Comparison of ENCODE assay signal across 22 cellular contexts in genomic region chr5:172790496-172790889, GRCh38. TPM values are rescaled to one million over a fixed set of nuclear protein-coding genes. Genes with fewer than 3 reads are reported as not detected.
DNase-seq lines count a peak whose midpoint lies in the region; ATAC-seq, FAIRE-seq and TF ChIP-seq lines count a peak whose summit lies in the region.
"Had no signal": no experiment of that assay in that cellular context is flagged by ENCODE, and none has a peak within 500 bp of the region (broad histone marks: within the 10 kb centered on the region; RNA-seq: fewer than 3 reads in every experiment).

No MANE protein-coding gene starts in this region.

- peak overlapping the region; percentile 40 for H2BK15ac ChIP-seq in neuronal stem cell (ENCODE audit: low read length)

- no peak overlapping the region for H2AK5ac ChIP-seq in neuronal stem cell (ENCODE audit: low read depth, low read length)

- no peak for FAIRE-seq in K562 (lab: Jason Lieb, UNC)
- FAIRE-seq: pancreas had no signal

- no peak overlapping the region for H2BK12ac ChIP-seq in neuronal stem cell (ENCODE audit: low read length)

- no peak overlapping the region for H4K91ac ChIP-seq in neuronal stem cell (ENCODE audit: low read depth, low read length, poor library complexity)

- no peaks in the 10 kb centered on the region for H3K9me3 ChIP-seq in K562 (replicated peaks; ENCODE audit: control insufficient read depth, insufficient read depth, low read depth, low read length)
- no peaks in the 10 kb centered on the region for H3K9me3 ChIP-seq in neuronal stem cell (replicated peaks in 1 of 2; ENCODE audit: control insufficient read depth in 2 of 2, insufficient read depth in 1 of 2, low read depth in 1 of 2, low read length in 2 of 2)
- H3K9me3 ChIP-seq in tibial nerve: no peaks in the 10 kb centered on the region
- H3K9me3 ChIP-seq: pancreas, right lobe of liver had no signal

- no peaks in the 10 kb centered on the region for H3K79me1 ChIP-seq in neuronal stem cell (ENCODE audit: low read depth, low read length)

- H3K36me3 ChIP-seq in K562 (ENCODE audit: control insufficient read depth, insufficient read depth, low read length) (no peaks in the 10 kb centered on the region), neuronal stem cell (replicated peaks in 1 of 2; ENCODE audit: control insufficient read depth in 2 of 2, insufficient read depth in 2 of 2, low read length in 2 of 2) (no peaks in the 10 kb centered on the region), tibial nerve (no peaks in the 10 kb centered on the region)
- H3K36me3 ChIP-seq: pancreas, right lobe of liver had no signal

- intact Hi-C loops in K562 (cut with micrococcal nuclease): no loop called here

- no peak overlapping the region for H2AFZ ChIP-seq in K562 (ENCODE audit: low read depth, low read length)
- no peak overlapping the region for H2AFZ ChIP-seq in neuronal stem cell (ENCODE audit: low read length)

- no peak overlapping the region for H4K8ac ChIP-seq in neuronal stem cell (ENCODE audit: low read depth, low read length)

- no peak for TF ChIP-seq EP300 in K562 (IDR thresholded peaks at IDR 0.05; ENCODE audit: low read length)
- TF ChIP-seq EP300 in tibial nerve (IDR thresholded peaks at IDR 0.05): no peak

- BruUV-seq in K562 (replicated peaks; lab: Mats Ljungman, UMichigan): no TSS peak

- no peaks in the 10 kb centered on the region for H4K20me1 ChIP-seq in K562 (replicated peaks; ENCODE audit: control insufficient read depth, insufficient read depth, low read length)

- CTCF ChIA-PET in HEK293T (lab: Yijun Ruan, JAX) (interaction anchor here (0.7 to 1.2 kb wide), 2 partner anchors 18 to 74 kb away, joined by 3 read pairs; no protein-coding TSS in a partner anchor), K562 (lab: Yijun Ruan, JAX; ENCODE audit: low intra/inter-chr PET ratio) (no interaction called here)

- TF ChIP-seq RAD21 in K562 (CRISPR knock-in tag; conservative IDR thresholded peaks at IDR 0.05 in 1 of 2, IDR thresholded peaks at IDR 0.05 in 1 of 2): no peak

- H3K23ac ChIP-seq in neuronal stem cell (ENCODE audit: low read depth, low read length, poor library complexity): no peak overlapping the region

- H3K4ac ChIP-seq in neuronal stem cell (ENCODE audit: low read length): no peak overlapping the region

- WGBS in K562 (ENCODE audit: insufficient coverage, low coverage, missing lambda C conversion rate): 70% methylated on average over 5 of the region's 5 CpGs
- WGBS in neuronal stem cell (ENCODE audit: extremely low coverage in 2 of 2, insufficient read length in 2 of 2, insufficient replicate concordance in 1 of 2), 2 donors: no CpG with 5 or more reads among the region's 5 CpGs
- WGBS in tibial nerve, 2 donors: 60 to 68% methylated on average over 5 of the region's 5 CpGs

- H3K14ac ChIP-seq in neuronal stem cell (ENCODE audit: low read length): no peak overlapping the region

- H3K18ac ChIP-seq in neuronal stem cell (ENCODE audit: low read length): no peak overlapping the region

- H3K79me2 ChIP-seq in K562 (ENCODE audit: control insufficient read depth, insufficient read depth, low read length): no peaks in the 10 kb centered on the region

- DNase-seq in HEK293T (ENCODE audit: extremely low spot score) (peak; percentile 3), K562 (ENCODE audit: extremely low read depth in 1 of 4, low spot score in 3 of 4) (no peak), neuronal stem cell (ENCODE audit: low spot score) (no peak), tibial nerve (ENCODE audit: low spot score in 2 of 2) (no peak), HK-2 (ENCODE audit: unreplicated experiment) (no peak)
- DNase-seq: activated B cell treated with CpG ODN at 0.5 μM for 24 hours; activated CD4-positive, alpha-beta T cell treated with anti-CD3 and anti-CD28 coated beads, Interleukin-2, amount 50 U/mL, for 4 hours; CD4-positive, CD25-positive, alpha-beta regulatory T cell; DMS 273 treated with DMSO at 0.1 percent for 48 hours; NCI-H1105; NCI-H2029 treated with DMSO at 0.1 percent for 48 hours; NCI-H446; NCI-H82; OCI-M1; pancreas; stimulated activated CD4-positive, alpha-beta T cell treated with anti-CD3 and anti-CD28 coated beads, Interleukin-4, amount 100 ng/mL, for 4 hours; stimulated activated naive CD4-positive, alpha-beta T cell; T-helper 9 cell had no signal

- H3K4me1 ChIP-seq in K562 (replicated peaks in 1 of 2; ENCODE audit: control insufficient read depth in 2 of 2, insufficient read depth in 2 of 2, low read length in 2 of 2) (peaks cover 46 to 48% of the 10 kb centered on the region in 2 experiments), neuronal stem cell (ENCODE audit: control insufficient read depth in 2 of 2, insufficient read depth in 1 of 2, low read depth in 1 of 2, low read length in 2 of 2) (peaks cover 12 to 20% of the 10 kb centered on the region in 2 donors), tibial nerve (peaks cover 0 to 63% (median 42%) of the 10 kb centered on the region in 4 donors)

- no peaks in the 10 kb centered on the region for H3K27me3 ChIP-seq in K562 (ENCODE audit: control insufficient read depth in 2 of 2, insufficient read depth in 2 of 2, low read length in 2 of 2)
- no peaks in the 10 kb centered on the region for H3K27me3 ChIP-seq in neuronal stem cell (ENCODE audit: control insufficient read depth in 3 of 3, insufficient read depth in 3 of 3, low read depth in 1 of 3, low read length in 3 of 3)
- no peaks in the 10 kb centered on the region for H3K27me3 ChIP-seq in tibial nerve
- H3K27me3 ChIP-seq: pancreas, right lobe of liver had no signal

- in situ Hi-C loops in K562 (cut with MboI): no loop called here

- TF ChIP-seq POLR2A in K562 (conservative IDR thresholded peaks at IDR 0.05) (no peak), tibial nerve (IDR thresholded peaks at IDR 0.05) (no peak)

- TF ChIP-seq CTCF in K562 (IDR thresholded peaks at IDR 0.05 in 2 of 3, conservative IDR thresholded peaks at IDR 0.05 in 1 of 3; ENCODE audit: insufficient read depth in 2 of 3, low read depth in 1 of 3, low read length in 3 of 3): no peak
- no peak for TF ChIP-seq CTCF in tibial nerve (IDR thresholded peaks at IDR 0.05)

- H2BK120ac ChIP-seq in neuronal stem cell (ENCODE audit: low read depth, low read length): no peak overlapping the region

- ATAC-seq in K562 (no peak), GM19324 (IDR thresholded peaks at IDR 0.05; ENCODE audit: low FRiP score, unreplicated experiment) (no peak), GM18861 (IDR thresholded peaks at IDR 0.05; ENCODE audit: unreplicated experiment) (no peak)

- H3K9ac ChIP-seq in K562 (ENCODE audit: insufficient read depth in 1 of 2, low read depth in 2 of 2, low read length in 2 of 2): peak overlapping the region in 1 of 2 experiments; percentile 88; a peak in 1 of 4 replicates
- no peak overlapping the region for H3K9ac ChIP-seq in neuronal stem cell (ENCODE audit: low read depth, low read length, poor library complexity)

- H3K4me2 ChIP-seq in K562 (ENCODE audit: insufficient read depth, low read length) (no peak overlapping the region), neuronal stem cell (ENCODE audit: insufficient read depth, low read length, poor library complexity, severe bottlenecking) (no peak overlapping the region)

- H2BK5ac ChIP-seq in neuronal stem cell (ENCODE audit: low read length): no peak overlapping the region

- POLR2A ChIA-PET in HEK293T (lab: Yijun Ruan, JAX) (no interaction called here), K562 (lab: Yijun Ruan, JAX) (interaction anchor here (1.1 to 1.9 kb wide), 5 partner anchors 10 to 125 kb away, joined by 4 to 10 read pairs (median 5); partner anchors contain the start of gene DUSP1)

- no peak overlapping the region for H3K27ac ChIP-seq in K562 (ENCODE audit: extremely low read depth, low read depth, low read length)
- no peak overlapping the region for H3K27ac ChIP-seq in neuronal stem cell (replicated peaks; ENCODE audit: low read length)
- peak overlapping the region in 3 of 4 donors; percentile 84 to 90 (median 89) for H3K27ac ChIP-seq in tibial nerve
- H3K27ac ChIP-seq: epithelial cell of prostate had no signal

- H3K4me3 ChIP-seq in K562: no peak overlapping the region
- no peak overlapping the region for H3K4me3 ChIP-seq in neuronal stem cell (ENCODE audit: low read length in 2 of 2)
- no peak overlapping the region for H3K4me3 ChIP-seq in tibial nerve
- H3K4me3 ChIP-seq: pancreas, right lobe of liver had no signal

- H3K9me1 ChIP-seq in K562 (ENCODE audit: control insufficient read depth, insufficient read depth, low read length): no peaks in the 10 kb centered on the region

RNA-seq across cellular contexts. Expression of gene DUSP1, which starts 19.5 kb away (rescaled TPM):
- total RNA-seq in K562 (2011; cell fraction: chromatin; rRNA removed; ENCODE audit: low replicate concordance): 11.5 and 24.3 TPM in 2 replicates
- 32.5 and 33.0 TPM in 2 replicates for total RNA-seq in K562 (2011; cell fraction: nucleolus; rRNA removed)
- 17.9 and 22.4 TPM in 2 replicates for total RNA-seq in K562 (2011; cell fraction: nucleoplasm; rRNA removed)
- total RNA-seq in K562 (2014; rRNA removed) (12.8 and 18.9 TPM in 2 replicates), K562 (2014; rRNA removed; fragmentation: Illumina TruSeq; extraction: Trizol) (5.0 and 7.3 TPM in 2 replicates), K562 (2015; rRNA removed; fragmentation: Illumina TruSeq; extraction: Trizol) (4.4 and 4.8 TPM in 2 replicates), K562 (2021) (14.2 and 17.1 TPM in 2 replicates), tibial nerve (1,000 to 10,000 TPM; 1,787 to 2,412 (median 1,885) TPM)
- polyA plus RNA-seq in K562 (2011; rRNA removed) (12.6 and 13.3 TPM in 2 replicates), K562 (2014; fragmentation: Illumina TruSeq; extraction: Trizol) (8.0 and 8.5 TPM in 2 replicates), K562 (2014; fragmentation: Nextera tagmentation; extraction: Ambion mirVana) (1 to 10 TPM; 2.1 to 3.0 TPM), K562 (2014; rRNA removed) (10.1 and 14.1 TPM in 2 replicates)
- 16.2 and 25.8 TPM in 2 replicates for polyA plus RNA-seq in K562 (2011; cell fraction: cytosol; rRNA removed)
- 26.5 and 30.4 TPM in 2 replicates for polyA plus RNA-seq in K562 (2011; cell fraction: nucleus; rRNA removed)
- polyA plus RNA-seq in K562 (2012): 8.3 and 11.4 TPM in 2 replicates
- 13.6 and 20.8 TPM in 2 replicates for polyA minus RNA-seq in K562 (2011; rRNA and poly(A)+ RNA removed)
- 13.5 and 14.0 TPM in 2 replicates for polyA minus RNA-seq in K562 (2011; cell fraction: cytosol; rRNA and poly(A)+ RNA removed)
- polyA minus RNA-seq in K562 (2011; cell fraction: nucleus; rRNA and poly(A)+ RNA removed): 23.3 and 31.2 TPM in 2 replicates
- polyA plus RNA-seq in neuronal stem cell (2013, experiment 1 of 2): 10.2 TPM
- polyA plus RNA-seq in neuronal stem cell (2013, experiment 2 of 2): 10.0 TPM

RNA-seq across cellular contexts. Expression of gene ERGIC1, which starts 43.6 kb away (rescaled TPM):
- total RNA-seq in K562 (2011; cell fraction: chromatin; rRNA removed; ENCODE audit: low replicate concordance): 94.3 and 160 TPM in 2 replicates
- 81.7 and 85.4 TPM in 2 replicates for total RNA-seq in K562 (2011; cell fraction: nucleolus; rRNA removed)
- total RNA-seq in K562 (2011; cell fraction: nucleoplasm; rRNA removed): 98.5 and 147 TPM in 2 replicates
- total RNA-seq in K562 (2014; rRNA removed): 20.9 and 38.1 TPM in 2 replicates
- total RNA-seq in K562 (2014; rRNA removed; fragmentation: Illumina TruSeq; extraction: Trizol): 33.5 and 38.8 TPM in 2 replicates
- 41.9 and 42.5 TPM in 2 replicates for total RNA-seq in K562 (2015; rRNA removed; fragmentation: Illumina TruSeq; extraction: Trizol)
- total RNA-seq in K562 (2021): 48.0 and 51.3 TPM in 2 replicates
- 36.4 and 39.2 TPM in 2 replicates for polyA plus RNA-seq in K562 (2011; rRNA removed)
- polyA plus RNA-seq in K562 (2011; cell fraction: cytosol; rRNA removed): 59.9 and 75.2 TPM in 2 replicates
- polyA plus RNA-seq in K562 (2011; cell fraction: nucleus; rRNA removed): 37.4 and 51.3 TPM in 2 replicates
- 49.8 and 50.4 TPM in 2 replicates for polyA plus RNA-seq in K562 (2012)
- polyA plus RNA-seq in K562 (2014; fragmentation: Illumina TruSeq; extraction: Trizol): 58.0 and 68.4 TPM in 2 replicates
- polyA plus RNA-seq in K562 (2014; fragmentation: Nextera tagmentation; extraction: Ambion mirVana): 10 to 100 TPM in 1 of 2 experiments, 1 to 10 TPM in 1; 5.5 to 11.7 TPM
- polyA plus RNA-seq in K562 (2014; rRNA removed): 32.9 and 45.5 TPM in 2 replicates
- polyA minus RNA-seq in K562 (2011; rRNA and poly(A)+ RNA removed): 42.0 and 52.9 TPM in 2 replicates
- polyA minus RNA-seq in K562 (2011; cell fraction: cytosol; rRNA and poly(A)+ RNA removed): 26.8 and 27.7 TPM in 2 replicates
- polyA minus RNA-seq in K562 (2011; cell fraction: nucleus; rRNA and poly(A)+ RNA removed): 19.5 and 22.5 TPM in 2 replicates
- polyA plus RNA-seq in neuronal stem cell (2013, experiment 1 of 2): 73.5 TPM
- polyA plus RNA-seq in neuronal stem cell (2013, experiment 2 of 2): 73.3 TPM
- total RNA-seq in tibial nerve: 100 to 1,000 TPM in 2 of 4 donors, 10 to 100 TPM in 2; 60.9 to 123 (median 99.3) TPM

Comparison
In these comparisons a context has a peak if more than half of its experiments do, and no peak if none do; other contexts are left out.
1. H3K27ac ChIP-seq: peak in tibial nerve (3 of 4); none in K562 (single experiment) and neuronal stem cell (single experiment).
2. RNA of gene DUSP1, which starts 19.5 kb away (total RNA-seq): 1,787 to 2,412 TPM in tibial nerve; 4.4 to 33.0 TPM in K562; every median in the first group is over 10 times any median in the second.